Comparison of ENCODE assay signal across 2 cellular contexts in the genomic region with DNA sequence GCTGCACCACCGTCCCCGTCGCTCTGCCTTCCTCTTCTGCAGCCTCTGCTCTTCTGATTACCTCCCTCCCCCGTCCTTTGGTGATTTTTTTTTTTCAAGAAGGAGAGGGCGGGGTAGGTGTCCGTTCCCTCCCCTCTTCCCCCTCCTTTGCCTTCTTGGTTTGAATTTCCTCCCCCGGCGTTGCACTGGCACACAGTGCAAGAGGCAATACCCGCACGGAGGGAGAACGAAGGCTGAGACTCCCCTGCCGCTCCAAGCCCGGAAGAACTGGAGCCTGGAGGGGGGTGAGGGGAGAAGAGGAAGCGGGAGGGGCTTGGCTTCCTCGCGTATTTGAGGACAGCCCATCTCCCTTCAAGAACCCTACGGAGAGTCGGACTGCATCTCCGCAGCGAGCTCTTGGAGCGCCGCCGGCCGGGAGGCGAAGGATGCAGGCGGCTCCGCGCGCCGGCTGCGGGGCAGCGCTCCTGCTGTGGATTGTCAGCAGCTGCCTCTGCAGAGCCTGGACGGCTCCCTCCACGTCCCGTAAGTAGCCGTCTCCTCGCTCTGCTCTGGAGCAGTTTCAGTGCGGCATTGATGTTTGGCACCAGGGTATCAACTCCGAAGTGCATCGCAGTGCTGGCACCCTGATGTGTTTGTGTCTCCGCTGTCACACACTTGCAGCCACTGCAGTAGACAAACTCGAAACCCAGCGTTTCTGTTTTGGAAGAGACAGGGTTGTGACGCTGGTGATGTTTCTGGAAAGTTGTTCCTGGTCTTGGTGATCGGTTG.
TF ChIP-seq lines count a peak whose summit lies in the region.

A gene (plus strand): TSS at position 350 of the 768 bp plus-strand sequence. CDS start 76 bp downstream, at position 426.

TF ChIP-seq in A549, 52 proteins besides CTCF, POLR2A, EP300 and RAD21:
- no peak for TF ChIP-seq MAZ (IDR thresholded peaks at IDR 0.05; ENCODE audit: borderline replicate concordance, low read depth, low read length)
- TF ChIP-seq ZNF302 (CRISPR knock-in tag; IDR thresholded peaks at IDR 0.05), result no peak
- TF ChIP-seq NFE2L2 (conservative IDR thresholded peaks at IDR 0.05; ENCODE audit: low read length), result no peak

TF ChIP-seq in HepG2, 621 proteins besides CTCF, POLR2A, EP300 and RAD21:
- no peak for TF ChIP-seq MXD4 (CRISPR knock-in tag; IDR thresholded peaks at IDR 0.05)
- no peak for TF ChIP-seq ZNF33A (CRISPR knock-in tag; IDR thresholded peaks at IDR 0.05; ENCODE audit: borderline replicate concordance)
- TF ChIP-seq ELF1 (CRISPR knock-in tag; IDR thresholded peaks at IDR 0.05), result no peak
- TF ChIP-seq, protein P1, sequence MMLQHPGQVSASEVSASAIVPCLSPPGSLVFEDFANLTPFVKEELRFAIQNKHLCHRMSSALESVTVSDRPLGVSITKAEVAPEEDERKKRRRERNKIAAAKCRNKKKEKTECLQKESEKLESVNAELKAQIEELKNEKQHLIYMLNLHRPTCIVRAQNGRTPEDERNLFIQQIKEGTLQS (CRISPR knock-in tag; IDR thresholded peaks at IDR 0.05), result no peak
- TF ChIP-seq, protein P2, sequence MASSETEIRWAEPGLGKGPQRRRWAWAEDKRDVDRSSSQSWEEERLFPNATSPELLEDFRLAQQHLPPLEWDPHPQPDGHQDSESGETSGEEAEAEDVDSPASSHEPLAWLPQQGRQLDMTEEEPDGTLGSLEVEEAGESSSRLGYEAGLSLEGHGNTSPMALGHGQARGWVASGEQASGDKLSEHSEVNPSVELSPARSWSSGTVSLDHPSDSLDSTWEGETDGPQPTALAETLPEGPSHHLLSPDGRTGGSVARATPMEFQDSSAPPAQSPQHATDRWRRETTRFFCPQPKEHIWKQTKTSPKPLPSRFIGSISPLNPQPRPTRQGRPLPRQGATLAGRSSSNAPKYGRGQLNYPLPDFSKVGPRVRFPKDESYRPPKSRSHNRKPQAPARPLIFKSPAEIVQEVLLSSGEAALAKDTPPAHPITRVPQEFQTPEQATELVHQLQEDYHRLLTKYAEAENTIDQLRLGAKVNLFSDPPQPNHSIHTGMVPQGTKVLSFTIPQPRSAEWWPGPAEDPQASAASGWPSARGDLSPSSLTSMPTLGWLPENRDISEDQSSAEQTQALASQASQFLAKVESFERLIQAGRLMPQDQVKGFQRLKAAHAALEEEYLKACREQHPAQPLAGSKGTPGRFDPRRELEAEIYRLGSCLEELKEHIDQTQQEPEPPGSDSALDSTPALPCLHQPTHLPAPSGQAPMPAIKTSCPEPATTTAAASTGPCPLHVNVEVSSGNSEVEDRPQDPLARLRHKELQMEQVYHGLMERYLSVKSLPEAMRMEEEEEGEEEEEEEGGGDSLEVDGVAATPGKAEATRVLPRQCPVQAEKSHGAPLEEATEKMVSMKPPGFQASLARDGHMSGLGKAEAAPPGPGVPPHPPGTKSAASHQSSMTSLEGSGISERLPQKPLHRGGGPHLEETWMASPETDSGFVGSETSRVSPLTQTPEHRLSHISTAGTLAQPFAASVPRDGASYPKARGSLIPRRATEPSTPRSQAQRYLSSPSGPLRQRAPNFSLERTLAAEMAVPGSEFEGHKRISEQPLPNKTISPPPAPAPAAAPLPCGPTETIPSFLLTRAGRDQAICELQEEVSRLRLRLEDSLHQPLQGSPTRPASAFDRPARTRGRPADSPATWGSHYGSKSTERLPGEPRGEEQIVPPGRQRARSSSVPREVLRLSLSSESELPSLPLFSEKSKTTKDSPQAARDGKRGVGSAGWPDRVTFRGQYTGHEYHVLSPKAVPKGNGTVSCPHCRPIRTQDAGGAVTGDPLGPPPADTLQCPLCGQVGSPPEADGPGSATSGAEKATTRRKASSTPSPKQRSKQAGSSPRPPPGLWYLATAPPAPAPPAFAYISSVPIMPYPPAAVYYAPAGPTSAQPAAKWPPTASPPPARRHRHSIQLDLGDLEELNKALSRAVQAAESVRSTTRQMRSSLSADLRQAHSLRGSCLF (CRISPR knock-in tag; IDR thresholded peaks at IDR 0.05; ENCODE audit: borderline replicate concordance), result no peak
- TF ChIP-seq NRL (CRISPR knock-in tag; IDR thresholded peaks at IDR 0.05; ENCODE audit: borderline replicate concordance), result no peak
- no peak for TF ChIP-seq ZNF354B (CRISPR knock-in tag; IDR thresholded peaks at IDR 0.05)
- TF ChIP-seq, protein P3, sequence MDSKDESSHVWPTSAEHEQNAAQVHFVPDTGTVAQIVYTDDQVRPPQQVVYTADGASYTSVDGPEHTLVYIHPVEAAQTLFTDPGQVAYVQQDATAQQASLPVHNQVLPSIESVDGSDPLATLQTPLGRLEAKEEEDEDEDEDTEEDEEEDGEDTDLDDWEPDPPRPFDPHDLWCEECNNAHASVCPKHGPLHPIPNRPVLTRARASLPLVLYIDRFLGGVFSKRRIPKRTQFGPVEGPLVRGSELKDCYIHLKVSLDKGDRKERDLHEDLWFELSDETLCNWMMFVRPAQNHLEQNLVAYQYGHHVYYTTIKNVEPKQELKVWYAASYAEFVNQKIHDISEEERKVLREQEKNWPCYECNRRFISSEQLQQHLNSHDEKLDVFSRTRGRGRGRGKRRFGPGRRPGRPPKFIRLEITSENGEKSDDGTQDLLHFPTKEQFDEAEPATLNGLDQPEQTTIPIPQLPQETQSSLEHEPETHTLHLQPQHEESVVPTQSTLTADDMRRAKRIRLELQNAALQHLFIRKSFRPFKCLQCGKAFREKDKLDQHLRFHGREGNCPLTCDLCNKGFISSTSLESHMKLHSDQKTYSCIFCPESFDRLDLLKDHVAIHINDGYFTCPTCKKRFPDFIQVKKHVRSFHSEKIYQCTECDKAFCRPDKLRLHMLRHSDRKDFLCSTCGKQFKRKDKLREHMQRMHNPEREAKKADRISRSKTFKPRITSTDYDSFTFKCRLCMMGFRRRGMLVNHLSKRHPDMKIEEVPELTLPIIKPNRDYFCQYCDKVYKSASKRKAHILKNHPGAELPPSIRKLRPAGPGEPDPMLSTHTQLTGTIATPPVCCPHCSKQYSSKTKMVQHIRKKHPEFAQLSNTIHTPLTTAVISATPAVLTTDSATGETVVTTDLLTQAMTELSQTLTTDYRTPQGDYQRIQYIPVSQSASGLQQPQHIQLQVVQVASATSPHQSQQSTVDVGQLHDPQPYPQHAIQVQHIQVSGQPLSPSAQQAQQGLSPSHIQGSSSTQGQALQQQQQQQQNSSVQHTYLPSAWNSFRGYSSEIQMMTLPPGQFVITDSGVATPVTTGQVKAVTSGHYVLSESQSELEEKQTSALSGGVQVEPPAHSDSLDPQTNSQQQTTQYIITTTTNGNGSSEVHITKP (CRISPR knock-in tag; IDR thresholded peaks at IDR 0.05; ENCODE audit: low read depth), result no peak
